In genomic region chr6:7725412-7725811, GRCh38 we compare ENCODE assay signal across 8 cellular contexts. TPM values are rescaled to one million over a fixed set of nuclear protein-coding genes. Genes with fewer than 3 reads are reported as not detected.
A peak's percentile ranks its signal among the peaks of the same experiment; 100 is the strongest.
DNase-seq lines count a peak whose midpoint lies in the region; ATAC-seq lines count a peak whose summit lies in the region.

No MANE protein-coding gene starts in this region.

- H3K9ac ChIP-seq in iPS-15b (ENCODE audit: low read depth, low read length): no peak overlapping the region

- no peak for DNase-seq in T-helper 1 cell
- no peak for DNase-seq in activated CD4-positive, alpha-beta memory T cell treated with anti-CD3 and anti-CD28 coated beads, Interleukin-2, amount 10 ng/mL, durations not matched to agents 7 days and 5 days
- DNase-seq in stimulated activated naive B cell treated with anti-CD40 and anti-IgM and Interleukin-4, amounts not matched to agents 10 μg/mL and 1 μg/mL and 100 μg/mL, for 72 hours: no peak
- DNase-seq in iPS-NIHi11 (ENCODE audit: low spot score): no peak
- DNase-seq in H7: no peak

- no peaks in the 10 kb centered on the region for H3K9me3 Mint-ChIP-seq in T-helper 1 cell treated with Interleukin-12 subunit alpha and Interleukin-12 subunit beta and Interleukin-4 antibody, amounts not matched to agents 30 μg/mL and 1 μg/mL, for 36 hours
- no peaks in the 10 kb centered on the region for H3K9me3 Mint-ChIP-seq in activated CD4-positive, alpha-beta memory T cell treated with anti-CD3 and anti-CD28 coated beads, Interleukin-2, amount 10 ng/mL, durations not matched to agents 7 days and 5 days
- H3K9me3 Mint-ChIP-seq in stimulated activated naive B cell treated with anti-CD40 and anti-IgM and Interleukin-4, amounts not matched to agents 10 μg/mL and 1 μg/mL and 100 μg/mL, for 72 hours: no peaks in the 10 kb centered on the region

- no peak for ATAC-seq in stimulated activated naive B cell treated with anti-CD40 and anti-IgM and Interleukin-4, amounts not matched to agents 10 μg/mL and 1 μg/mL and 100 μg/mL, for 72 hours (replicated peaks)
- ATAC-seq in HG03196 (IDR thresholded peaks at IDR 0.05; ENCODE audit: unreplicated experiment): no peak

- no peaks in the 10 kb centered on the region for H3K36me3 Mint-ChIP-seq in T-helper 1 cell treated with Interleukin-12 subunit alpha and Interleukin-12 subunit beta and Interleukin-4 antibody, amounts not matched to agents 30 μg/mL and 1 μg/mL, for 36 hours (ENCODE audit: low read depth)
- no peaks in the 10 kb centered on the region for H3K36me3 Mint-ChIP-seq in activated CD4-positive, alpha-beta memory T cell treated with anti-CD3 and anti-CD28 coated beads, Interleukin-2, amount 10 ng/mL, durations not matched to agents 7 days and 5 days (ENCODE audit: low read depth)
- H3K36me3 Mint-ChIP-seq in stimulated activated naive B cell treated with anti-CD40 and anti-IgM and Interleukin-4, amounts not matched to agents 10 μg/mL and 1 μg/mL and 100 μg/mL, for 72 hours: peaks cover 0 to 3% of the 10 kb centered on the region in 2 donors

- peaks cover 76% of the 10 kb centered on the region for H3K27me3 ChIP-seq in iPS-15b (ENCODE audit: control insufficient read depth, insufficient read depth, low read length)
- H3K27me3 ChIP-seq in H7 (ENCODE audit: control insufficient read depth, insufficient read depth, low read length): peaks cover 68% of the 10 kb centered on the region

- H3K36me3 ChIP-seq in iPS-15b (ENCODE audit: control insufficient read depth, insufficient read depth, low read length) (no peaks in the 10 kb centered on the region), H7 (replicated peaks; ENCODE audit: control insufficient read depth, insufficient read depth, low read length) (no peaks in the 10 kb centered on the region)

- H3K9me3 ChIP-seq in iPS-15b (ENCODE audit: control insufficient read depth, insufficient read depth, low read length): no peaks in the 10 kb centered on the region

- H3K4me3 ChIP-seq in iPS-15b (ENCODE audit: low read depth, low read length) (peak overlapping the region; percentile 70), H7 (ENCODE audit: insufficient read depth, low read depth, low read length) (no peak overlapping the region)

- H3K27ac Mint-ChIP-seq in T-helper 1 cell treated with Interleukin-12 subunit alpha and Interleukin-12 subunit beta and Interleukin-4 antibody, amounts not matched to agents 30 μg/mL and 1 μg/mL, for 36 hours: no peak overlapping the region
- no peak overlapping the region for H3K27ac Mint-ChIP-seq in activated CD4-positive, alpha-beta memory T cell treated with anti-CD3 and anti-CD28 coated beads, Interleukin-2, amount 10 ng/mL, durations not matched to agents 7 days and 5 days
- H3K27ac Mint-ChIP-seq in stimulated activated naive B cell treated with anti-CD40 and anti-IgM and Interleukin-4, amounts not matched to agents 10 μg/mL and 1 μg/mL and 100 μg/mL, for 72 hours: no peak overlapping the region

- H3K27me3 Mint-ChIP-seq in T-helper 1 cell treated with Interleukin-12 subunit alpha and Interleukin-12 subunit beta and Interleukin-4 antibody, amounts not matched to agents 30 μg/mL and 1 μg/mL, for 36 hours (ENCODE audit: low read depth): peaks cover 75% of the 10 kb centered on the region
- peaks cover 75% of the 10 kb centered on the region for H3K27me3 Mint-ChIP-seq in activated CD4-positive, alpha-beta memory T cell treated with anti-CD3 and anti-CD28 coated beads, Interleukin-2, amount 10 ng/mL, durations not matched to agents 7 days and 5 days
- H3K27me3 Mint-ChIP-seq in stimulated activated naive B cell treated with anti-CD40 and anti-IgM and Interleukin-4, amounts not matched to agents 10 μg/mL and 1 μg/mL and 100 μg/mL, for 72 hours: peaks cover 43 to 69% of the 10 kb centered on the region in 2 donors

- H3K4me1 Mint-ChIP-seq in T-helper 1 cell treated with Interleukin-12 subunit alpha and Interleukin-12 subunit beta and Interleukin-4 antibody, amounts not matched to agents 30 μg/mL and 1 μg/mL, for 36 hours (ENCODE audit: low read depth): peaks cover 10% of the 10 kb centered on the region
- H3K4me1 Mint-ChIP-seq in activated CD4-positive, alpha-beta memory T cell treated with anti-CD3 and anti-CD28 coated beads, Interleukin-2, amount 10 ng/mL, durations not matched to agents 7 days and 5 days: peaks cover 18% of the 10 kb centered on the region
- peaks cover 23 to 41% of the 10 kb centered on the region in 2 donors for H3K4me1 Mint-ChIP-seq in stimulated activated naive B cell treated with anti-CD40 and anti-IgM and Interleukin-4, amounts not matched to agents 10 μg/mL and 1 μg/mL and 100 μg/mL, for 72 hours

- H3K4me1 ChIP-seq in iPS-15b (ENCODE audit: control insufficient read depth, insufficient read depth, low read length): peaks cover 8% of the 10 kb centered on the region

- POLR2A ChIA-PET in activated CD4-positive, alpha-beta memory T cell treated with anti-CD3 and anti-CD28 coated beads, Interleukin-2, amount 10 ng/mL, durations not matched to agents 7 days and 5 days (lab: Charles Lee): no interaction called here

- H3K4me3 Mint-ChIP-seq in T-helper 1 cell treated with Interleukin-12 subunit alpha and Interleukin-12 subunit beta and Interleukin-4 antibody, amounts not matched to agents 30 μg/mL and 1 μg/mL, for 36 hours: peak overlapping the region; percentile 79
- peak overlapping the region; percentile 11 for H3K4me3 Mint-ChIP-seq in activated CD4-positive, alpha-beta memory T cell treated with anti-CD3 and anti-CD28 coated beads, Interleukin-2, amount 10 ng/mL, durations not matched to agents 7 days and 5 days
- H3K4me3 Mint-ChIP-seq in stimulated activated naive B cell treated with anti-CD40 and anti-IgM and Interleukin-4, amounts not matched to agents 10 μg/mL and 1 μg/mL and 100 μg/mL, for 72 hours: peak overlapping the region; percentile 88 to 89

- CTCF ChIA-PET in activated CD4-positive, alpha-beta memory T cell treated with anti-CD3 and anti-CD28 coated beads, Interleukin-2, amount 10 ng/mL, durations not matched to agents 7 days and 5 days (lab: Charles Lee): interaction anchor here (0.8 to 2.4 kb wide), 3 partner anchors 198 to 494 kb away, joined by 3 to 17 read pairs (median 4); no protein-coding TSS in a partner anchor

RNA-seq across cellular contexts. Expression of gene BMP6, which starts 0.5 kb away (rescaled TPM):
- total RNA-seq in activated CD4-positive, alpha-beta memory T cell treated with anti-CD3 and anti-CD28 coated beads, Interleukin-2, amount 10 ng/mL, durations not matched to agents 7 days and 5 days: not detected
- 0.37 and 0.73 TPM in 2 replicates for total RNA-seq in H7 (2014; rRNA removed; shearing (Covaris generic))

Comparison
In these comparisons a context has a peak if more than half of its experiments do, and no peak if none do; other contexts are left out.
1. H3K4me3 Mint-ChIP-seq: peak in every context shown above with its lines; median percentile 88 in stimulated activated naive B cell treated with anti-CD40 and anti-IgM and Interleukin-4, amounts not matched to agents 10 μg/mL and 1 μg/mL and 100 μg/mL, for 72 hours; 79 in T-helper 1 cell treated with Interleukin-12 subunit alpha and Interleukin-12 subunit beta and Interleukin-4 antibody, amounts not matched to agents 30 μg/mL and 1 μg/mL, for 36 hours; 11 in activated CD4-positive, alpha-beta memory T cell treated with anti-CD3 and anti-CD28 coated beads, Interleukin-2, amount 10 ng/mL, durations not matched to agents 7 days and 5 days.